Comparison of ENCODE assay signal across 8 cellular contexts in genomic region chr13:21673592-21674270, GRCh38. TPM values are rescaled to one million over a fixed set of nuclear protein-coding genes. Genes with fewer than 3 reads are reported as not detected.
DNase-seq lines count a peak whose midpoint lies in the region; ATAC-seq and TF ChIP-seq lines count a peak whose summit lies in the region.

No MANE protein-coding gene starts in this region.

- POLR2A ChIA-PET in T-cell (lab: Charles Lee): interaction anchor here in 1 of 2 donors (0.6 kb wide), 1 partner anchor 1718 kb away, joined by 3 read pairs; no protein-coding TSS in a partner anchor

- peak overlapping the region in 2 of 3 donors; percentile 67 to 88 for H3K27ac Mint-ChIP-seq in CD4-positive, CD25-positive, alpha-beta regulatory T cell
- H3K27ac Mint-ChIP-seq in T-cell: peak overlapping the region in 1 of 2 donors; percentile 41

- CTCF ChIA-PET in T-cell (lab: Charles Lee): interaction anchor here (0.6 to 1.6 kb wide), 6 partner anchors 36 to 1352 kb away, joined by 3 to 5 read pairs (median 4); partner anchors contain the start of gene MICU2 (in 1 of the 2)

- peak overlapping the region; percentile 85 to 99 (median 92) for H3K4me3 Mint-ChIP-seq in CD4-positive, CD25-positive, alpha-beta regulatory T cell
- peak overlapping the region; percentile 90 to 95 (median 91) for H3K4me3 Mint-ChIP-seq in T-cell

- peak in 1 of 4 donors; percentile 29 for TF ChIP-seq CTCF in right lobe of liver (IDR thresholded peaks at IDR 0.05)

- no peak for TF ChIP-seq POLR2A in right lobe of liver (IDR thresholded peaks at IDR 0.05)

- H3K27me3 ChIP-seq in CD4-positive, CD25-positive, alpha-beta regulatory T cell (ENCODE audit: control insufficient read depth, insufficient read depth, low read length): peaks cover 20% of the 10 kb centered on the region
- H3K27me3 ChIP-seq in right lobe of liver: peaks cover 15 to 29% of the 10 kb centered on the region in 2 donors

- peak overlapping the region; percentile 84 for H3K4me3 ChIP-seq in CD4-positive, CD25-positive, alpha-beta regulatory T cell (ENCODE audit: low read depth, low read length)
- H3K4me3 ChIP-seq in right lobe of liver: peak overlapping the region; percentile 38 to 61 (median 51)

- no peaks in the 10 kb centered on the region for H3K36me3 Mint-ChIP-seq in CD4-positive, CD25-positive, alpha-beta regulatory T cell
- no peaks in the 10 kb centered on the region for H3K36me3 Mint-ChIP-seq in T-cell

- no peak overlapping the region for H3K27ac ChIP-seq in CD4-positive, CD25-positive, alpha-beta regulatory T cell (ENCODE audit: insufficient read depth, low read length, poor library complexity, severe bottlenecking)
- no peak overlapping the region for H3K27ac ChIP-seq in right lobe of liver

- 0% methylated on average over 15 of the region's 74 CpGs for WGBS in right lobe of liver (ENCODE audit: insufficient coverage, low coverage, low lambda C conversion rate, missing lambda C conversion rate)

- H3K27me3 Mint-ChIP-seq in CD4-positive, CD25-positive, alpha-beta regulatory T cell: peaks cover 81% of the 10 kb centered on the region
- peaks cover 9 to 26% of the 10 kb centered on the region in 2 donors for H3K27me3 Mint-ChIP-seq in T-cell

- intact Hi-C loops in right lobe of liver (cut with DNase I): no loop called here

- peaks cover 64% of the 10 kb centered on the region for H3K4me1 ChIP-seq in CD4-positive, CD25-positive, alpha-beta regulatory T cell (ENCODE audit: control insufficient read depth, insufficient read depth, low read length, poor library complexity, severe bottlenecking)
- peaks cover 0 to 52% (median 4%) of the 10 kb centered on the region in 4 donors for H3K4me1 ChIP-seq in right lobe of liver

- peak in 2 of 3 donors; percentile 49 to 58 for DNase-seq in CD4-positive, CD25-positive, alpha-beta regulatory T cell
- peak in 17 of 34 experiments; percentile 12 to 55 (median 35) for DNase-seq in T-cell
- DNase-seq in cerebellum (ENCODE audit: low spot score): peak; percentile 82
- DNase-seq in right lobe of liver: peak; percentile 48 to 67 (median 65)
- DNase-seq in stimulated activated naive CD4-positive, alpha-beta T cell treated with Interleukin-2 at 50 U/mL for 16 hours (lab: John Stamatoyannopoulos, UW): peak; percentile 46

- H3K36me3 ChIP-seq in CD4-positive, CD25-positive, alpha-beta regulatory T cell (ENCODE audit: control insufficient read depth, insufficient read depth, low read length): no peaks in the 10 kb centered on the region
- H3K36me3 ChIP-seq in right lobe of liver: no peaks in the 10 kb centered on the region

- H3K9me3 Mint-ChIP-seq in CD4-positive, CD25-positive, alpha-beta regulatory T cell: peaks cover 0 to 5% (median 0%) of the 10 kb centered on the region in 7 donors
- H3K9me3 Mint-ChIP-seq in T-cell: no peaks in the 10 kb centered on the region

- peaks cover 20 to 53% (median 32%) of the 10 kb centered on the region in 4 donors for H3K4me1 Mint-ChIP-seq in CD4-positive, CD25-positive, alpha-beta regulatory T cell
- peaks cover 32 to 41% (median 41%) of the 10 kb centered on the region in 3 donors for H3K4me1 Mint-ChIP-seq in T-cell

- peak; percentile 15 to 17 for ATAC-seq in CD4-positive, CD25-positive, alpha-beta regulatory T cell (ENCODE audit: low read depth in 2 of 2)
- peak; percentile 36 for ATAC-seq in GM19023 (IDR thresholded peaks at IDR 0.05; ENCODE audit: unreplicated experiment)
- peak; percentile 24 for ATAC-seq in HG03565 (IDR thresholded peaks at IDR 0.05; ENCODE audit: unreplicated experiment)
- ATAC-seq in T-cell (replicated peaks in 1 of 4): peak; percentile 21 to 25 (median 22)
- ATAC-seq in right lobe of liver: peak; percentile 58 to 68 (median 66)
- no peak for ATAC-seq in HG02840 (IDR thresholded peaks at IDR 0.05; ENCODE audit: low FRiP score, unreplicated experiment)

- no peaks in the 10 kb centered on the region for H3K9me3 ChIP-seq in CD4-positive, CD25-positive, alpha-beta regulatory T cell (ENCODE audit: control insufficient read depth in 2 of 2, low read length in 2 of 2)
- no peaks in the 10 kb centered on the region for H3K9me3 ChIP-seq in right lobe of liver

RNA-seq across cellular contexts. Expression of gene FGF9, which starts 2.9 kb away (rescaled TPM):
- 0.35 TPM for total RNA-seq in CD4-positive, CD25-positive, alpha-beta regulatory T cell
- 1 to 10 TPM in 2 of 4 donors, under 1 TPM in 1, not detected in 1; 0.86 to 2.3 (median 1.1) TPM for polyA plus RNA-seq in CD4-positive, CD25-positive, alpha-beta regulatory T cell
- total RNA-seq in T-cell: 1 to 10 TPM; 1.2 to 3.7 (median 2.9) TPM
- total RNA-seq in cerebellum: 21.1 TPM
- total RNA-seq in right lobe of liver: not detected
